19 cellular contexts compared by ENCODE assay signal in the genomic region with DNA sequence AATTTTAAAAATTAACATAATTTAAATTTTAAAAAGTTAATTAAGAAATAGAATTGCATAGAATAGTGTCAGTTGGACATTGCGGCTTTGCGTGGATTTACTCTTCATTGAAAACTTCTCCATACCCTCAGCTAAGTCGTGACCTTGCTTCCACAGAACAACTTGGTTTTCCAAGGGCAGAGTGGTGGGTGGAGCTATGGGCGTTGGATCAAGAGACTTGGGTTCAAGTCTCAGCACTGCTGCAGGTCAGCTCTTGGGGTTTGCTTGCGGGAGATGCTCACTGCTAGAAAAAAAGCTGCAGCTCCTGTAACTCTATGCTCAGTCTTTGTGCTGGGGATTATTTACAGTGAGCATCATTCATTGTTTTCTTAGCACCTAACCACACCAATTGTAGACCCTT.
"Had no signal": no experiment of that assay in that cellular context is flagged by ENCODE, and none has a peak within 500 bp of the region (broad histone marks: within the 10 kb centered on the region; RNA-seq: fewer than 3 reads in every experiment).

No MANE protein-coding gene starts in this region.

- ATAC-seq: activated CD8-positive, alpha-beta T cell treated with anti-CD3 and anti-CD28 coated beads for 36 hours; activated naive CD4-positive, alpha-beta T cell treated with anti-CD3 and anti-CD28 coated beads, Interleukin-2, amount 50 U/mL, for 72 hours; activated T-cell treated with anti-CD3 and anti-CD28 coated beads, Interleukin-2, amount 50 U/mL, for 4 hours; body of pancreas had no signal

- H3K27ac Mint-ChIP-seq: activated CD4-positive, alpha-beta T cell treated with anti-CD3 and anti-CD28 coated beads, Interleukin-2, amount 10 ng/mL, durations not matched to agents 24 days and 14 days; activated CD8-positive, alpha-beta T cell treated with anti-CD3 and anti-CD28 coated beads for 36 hours; activated naive CD4-positive, alpha-beta T cell treated with anti-CD3 and anti-CD28 coated beads for 36 hours; activated naive CD4-positive, alpha-beta T cell treated with anti-CD3 and anti-CD28 coated beads, Interleukin-2, amount 50 U/mL, for 72 hours; activated T-helper 1 cell treated with anti-CD3 and anti-CD28 coated beads, Interleukin-12 subunit alpha, Interleukin-12 subunit beta, Interleukin-2, Interleukin-4 antibody, amounts not matched to agents 30 ng/mL and 10 ng/mL and 1 ng/mL, durations not matched to agents 14 hours and 24 hours and 36 hours had no signal

- H3K36me3 ChIP-seq: adrenal gland, breast epithelium, WERI-Rb-1 had no signal

- H3K27ac ChIP-seq: adrenal gland, body of pancreas, breast epithelium, KMS-11, SK-N-MC, WERI-Rb-1 had no signal

- H3K36me3 Mint-ChIP-seq: activated naive CD4-positive, alpha-beta T cell treated with anti-CD3 and anti-CD28 coated beads, Interleukin-2, amount 50 U/mL, for 72 hours had no signal

- DNase-seq: activated CD4-positive, alpha-beta T cell treated with anti-CD3 and anti-CD28 coated beads, Interleukin-2, amount 50 U/mL, for 4 hours; activated CD8-positive, alpha-beta memory T cell treated with anti-CD3 and anti-CD28 coated beads, Interleukin-2, amount 50 U/mL, for 4 hours; activated gamma-delta T cell treated with Interleukin-2 at 50 U/mL for 16 hours; activated T-cell treated with anti-CD3 and anti-CD28 coated beads for 4 hours; activated T-cell treated with anti-CD3 and anti-CD28 coated beads, Interleukin-2, amount 50 U/mL, for 4 hours; NCI-H2029 treated with DMSO at 0.1 percent for 48 hours; Right ventricle myocardium superior; T1000 had no signal

- H3K4me2 ChIP-seq: KMS-11 had no signal

- H3K27me3 ChIP-seq: adrenal gland, body of pancreas, breast epithelium had no signal

- H3K4me1 Mint-ChIP-seq: activated CD4-positive, alpha-beta T cell treated with anti-CD3 and anti-CD28 coated beads, Interleukin-2, amount 10 ng/mL, durations not matched to agents 24 days and 14 days had no signal

- H3K9me3 Mint-ChIP-seq: activated CD4-positive, alpha-beta T cell treated with anti-CD3 and anti-CD28 coated beads, Interleukin-2, amount 10 ng/mL, durations not matched to agents 24 days and 14 days; activated CD8-positive, alpha-beta T cell treated with anti-CD3 and anti-CD28 coated beads for 36 hours; activated naive CD4-positive, alpha-beta T cell treated with anti-CD3 and anti-CD28 coated beads for 36 hours; activated naive CD4-positive, alpha-beta T cell treated with anti-CD3 and anti-CD28 coated beads, Interleukin-2, amount 50 U/mL, for 72 hours; activated T-cell treated with anti-CD3 and anti-CD28 coated beads, Interleukin-2, amount 50 U/mL, for 4 hours; activated T-helper 1 cell treated with anti-CD3 and anti-CD28 coated beads, Interleukin-12 subunit alpha, Interleukin-12 subunit beta, Interleukin-2, Interleukin-4 antibody, amounts not matched to agents 30 ng/mL and 10 ng/mL and 1 ng/mL, durations not matched to agents 14 hours and 24 hours and 36 hours had no signal

- H3K9me3 ChIP-seq: adrenal gland, body of pancreas, breast epithelium had no signal

- H3K9ac ChIP-seq: KMS-11 had no signal

- H3K4me3 Mint-ChIP-seq: activated CD4-positive, alpha-beta T cell treated with anti-CD3 and anti-CD28 coated beads, Interleukin-2, amount 10 ng/mL, durations not matched to agents 24 days and 14 days; activated CD8-positive, alpha-beta T cell treated with anti-CD3 and anti-CD28 coated beads for 36 hours; activated naive CD4-positive, alpha-beta T cell treated with anti-CD3 and anti-CD28 coated beads for 36 hours; activated T-cell treated with anti-CD3 and anti-CD28 coated beads, Interleukin-2, amount 50 U/mL, for 4 hours; activated T-helper 1 cell treated with anti-CD3 and anti-CD28 coated beads, Interleukin-12 subunit alpha, Interleukin-12 subunit beta, Interleukin-2, Interleukin-4 antibody, amounts not matched to agents 30 ng/mL and 10 ng/mL and 1 ng/mL, durations not matched to agents 14 hours and 24 hours and 36 hours had no signal

- H3K4me1 ChIP-seq: adrenal gland, body of pancreas, breast epithelium had no signal

- H3K4me3 ChIP-seq: adrenal gland, body of pancreas, breast epithelium, SK-N-MC had no signal
